1 cellular context compared by ENCODE assay signal in genomic region chr19:31342926-31343325, GRCh38.
TF ChIP-seq lines count a peak whose summit lies in the region.

No MANE protein-coding gene starts in this region.

TF ChIP-seq in WTC11, 78 proteins besides CTCF, POLR2A, EP300 and RAD21 (continued from another document):
- TF ChIP-seq ARID4B (CRISPR knock-in tag; IDR thresholded peaks at IDR 0.05; ENCODE audit: borderline replicate concordance) (no peak), ZNF121 (CRISPR knock-in tag; IDR thresholded peaks at IDR 0.05) (no peak), OVOL2 (CRISPR knock-in tag; IDR thresholded peaks at IDR 0.05; ENCODE audit: borderline replicate concordance) (no peak), ZNF263 (CRISPR knock-in tag; IDR thresholded peaks at IDR 0.05; ENCODE audit: low read depth) (no peak), TP53 (CRISPR knock-in tag; IDR thresholded peaks at IDR 0.05) (no peak), E2F5 (CRISPR knock-in tag; IDR thresholded peaks at IDR 0.05) (no peak), CREB1 (CRISPR knock-in tag; IDR thresholded peaks at IDR 0.05) (no peak), NFYB (CRISPR knock-in tag; conservative IDR thresholded peaks at IDR 0.05; ENCODE audit: low read depth) (no peak), EMX1 (CRISPR knock-in tag; IDR thresholded peaks at IDR 0.05) (no peak), NFE2L1 (CRISPR knock-in tag; IDR thresholded peaks at IDR 0.05) (no peak)
- TF ChIP-seq, protein P1, sequence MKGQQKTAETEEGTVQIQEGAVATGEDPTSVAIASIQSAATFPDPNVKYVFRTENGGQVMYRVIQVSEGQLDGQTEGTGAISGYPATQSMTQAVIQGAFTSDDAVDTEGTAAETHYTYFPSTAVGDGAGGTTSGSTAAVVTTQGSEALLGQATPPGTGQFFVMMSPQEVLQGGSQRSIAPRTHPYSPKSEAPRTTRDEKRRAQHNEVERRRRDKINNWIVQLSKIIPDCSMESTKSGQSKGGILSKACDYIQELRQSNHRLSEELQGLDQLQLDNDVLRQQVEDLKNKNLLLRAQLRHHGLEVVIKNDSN (CRISPR knock-in tag; IDR thresholded peaks at IDR 0.05): no peak
- TF ChIP-seq, protein P2, sequence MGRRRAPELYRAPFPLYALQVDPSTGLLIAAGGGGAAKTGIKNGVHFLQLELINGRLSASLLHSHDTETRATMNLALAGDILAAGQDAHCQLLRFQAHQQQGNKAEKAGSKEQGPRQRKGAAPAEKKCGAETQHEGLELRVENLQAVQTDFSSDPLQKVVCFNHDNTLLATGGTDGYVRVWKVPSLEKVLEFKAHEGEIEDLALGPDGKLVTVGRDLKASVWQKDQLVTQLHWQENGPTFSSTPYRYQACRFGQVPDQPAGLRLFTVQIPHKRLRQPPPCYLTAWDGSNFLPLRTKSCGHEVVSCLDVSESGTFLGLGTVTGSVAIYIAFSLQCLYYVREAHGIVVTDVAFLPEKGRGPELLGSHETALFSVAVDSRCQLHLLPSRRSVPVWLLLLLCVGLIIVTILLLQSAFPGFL (CRISPR knock-in tag; IDR thresholded peaks at IDR 0.05; ENCODE audit: borderline replicate concordance): no peak
